ENCODE assay signal across 17 cellular contexts in the genomic region with DNA sequence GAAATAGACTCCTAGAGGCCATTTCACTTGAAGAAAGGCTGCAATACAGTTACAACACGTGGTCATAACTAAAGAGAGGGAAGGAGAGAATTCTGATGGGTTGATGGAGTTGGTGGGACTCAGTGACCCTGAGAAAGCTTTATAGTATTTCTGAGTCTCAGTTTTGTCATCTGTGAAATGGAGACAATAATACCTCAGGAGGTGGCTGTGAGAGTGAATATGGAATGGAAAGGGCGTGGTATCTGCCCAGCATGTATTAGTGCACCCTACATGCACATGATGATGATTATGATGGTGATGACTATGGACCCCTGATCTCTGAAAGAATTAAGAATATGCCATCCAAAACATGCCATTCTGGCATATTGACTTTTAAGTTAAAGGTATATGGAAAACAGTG.
A peak's percentile ranks its signal among the peaks of the same experiment; 100 is the strongest.
DNase-seq lines count a peak whose midpoint lies in the region; ATAC-seq and TF ChIP-seq lines count a peak whose summit lies in the region.
"Had no signal": no experiment of that assay in that cellular context is flagged by ENCODE, and none has a peak within 500 bp of the region (broad histone marks: within the 10 kb centered on the region; RNA-seq: fewer than 3 reads in every experiment).

No MANE protein-coding gene starts in this region.

- intact Hi-C loops in natural killer cell (cut with micrococcal nuclease): no loop called here

- no peak overlapping the region for H3K23ac ChIP-seq in mesendoderm (ENCODE audit: low read length)

- H3K4me2 ChIP-seq in mesendoderm (ENCODE audit: low read length): no peak overlapping the region

- no peak overlapping the region for H2BK5ac ChIP-seq in mesendoderm (ENCODE audit: low read length)

- no peak overlapping the region for H4K5ac ChIP-seq in mesendoderm (ENCODE audit: low read length)

- no peak for DNase-seq in natural killer cell
- DNase-seq in natural killer cell treated with Interleukin-12 subunit alpha and Interleukin-12 subunit beta and Interleukin-15 and Interleukin-18, amount 100 ng/mL, for 72 hours (ENCODE audit: low spot score): no peak
- no peak for DNase-seq in T-cell
- no peak for DNase-seq in mesendoderm
- no peak for DNase-seq in stimulated activated CD4-positive, alpha-beta T cell treated with anti-CD3 and anti-CD28 coated beads, Interleukin-4, amount 100 ng/mL, for 4 hours
- DNase-seq in endothelial cell (ENCODE audit: low spot score): no peak
- DNase-seq: AML-193, C1 segment of cervical spinal cord, EL, GF-D8, MG63, NCI-H1417, NCI-H187, NCI-H446 treated with DMSO at 0.1 percent for 48 hours, NCI-H526 treated with DMSO at 0.1 percent for 48 hours, Right ventricle myocardium superior had no signal

- no peak overlapping the region for H3K4me3 ChIP-seq in mesendoderm (ENCODE audit: low read length)
- H3K4me3 ChIP-seq: MG63 had no signal

- H3K27me3 Mint-ChIP-seq in natural killer cell (ENCODE audit: low read depth in 2 of 2): peaks cover 0 to 6% of the 10 kb centered on the region in 2 donors
- no peaks in the 10 kb centered on the region for H3K27me3 Mint-ChIP-seq in natural killer cell treated with Interleukin-12 subunit alpha and Interleukin-12 subunit beta and Interleukin-15 and Interleukin-18, amount 100 ng/mL, for 72 hours
- H3K27me3 Mint-ChIP-seq in T-cell: no peaks in the 10 kb centered on the region
- peaks cover 3% of the 10 kb centered on the region for H3K27me3 Mint-ChIP-seq in endothelial cell (ENCODE audit: unreplicated experiment)

- peak overlapping the region; percentile 91 for H3K18ac ChIP-seq in mesendoderm (ENCODE audit: low read length)

- H3K36me3 Mint-ChIP-seq in natural killer cell: no peaks in the 10 kb centered on the region
- H3K36me3 Mint-ChIP-seq in natural killer cell treated with Interleukin-12 subunit alpha and Interleukin-12 subunit beta and Interleukin-15 and Interleukin-18, amount 100 ng/mL, for 72 hours: peaks cover 4% of the 10 kb centered on the region
- no peaks in the 10 kb centered on the region for H3K36me3 Mint-ChIP-seq in T-cell
- H3K36me3 Mint-ChIP-seq in endothelial cell (ENCODE audit: low read depth, unreplicated experiment): no peaks in the 10 kb centered on the region

- H3K9me3 Mint-ChIP-seq in natural killer cell (no peaks in the 10 kb centered on the region), T-cell (no peaks in the 10 kb centered on the region), endothelial cell (ENCODE audit: unreplicated experiment) (no peaks in the 10 kb centered on the region)
- no peaks in the 10 kb centered on the region for H3K9me3 Mint-ChIP-seq in natural killer cell treated with Interleukin-12 subunit alpha and Interleukin-12 subunit beta and Interleukin-15 and Interleukin-18, amount 100 ng/mL, for 72 hours

- peaks cover 2% of the 10 kb centered on the region for H3K4me1 ChIP-seq in mesendoderm (ENCODE audit: control insufficient read depth, low read depth, low read length)

- H3K27ac Mint-ChIP-seq in natural killer cell (peak overlapping the region in 1 of 2 donors; percentile 14), T-cell (peak overlapping the region; percentile 19 to 66), endothelial cell (ENCODE audit: unreplicated experiment) (no peak overlapping the region)
- H3K27ac Mint-ChIP-seq in natural killer cell treated with Interleukin-12 subunit alpha and Interleukin-12 subunit beta and Interleukin-15 and Interleukin-18, amount 100 ng/mL, for 72 hours: peak overlapping the region in 1 of 2 donors; percentile 91

- H4K8ac ChIP-seq in mesendoderm (ENCODE audit: low read depth, low read length): no peak overlapping the region

- H2BK120ac ChIP-seq in mesendoderm (ENCODE audit: low read depth, low read length): no peak overlapping the region

- H3K9ac ChIP-seq in mesendoderm (ENCODE audit: low read length): no peak overlapping the region

- no peaks in the 10 kb centered on the region for H3K36me3 ChIP-seq in mesendoderm (ENCODE audit: control insufficient read depth, insufficient read depth, low read length)
- H3K36me3 ChIP-seq: MG63 had no signal

- CTCF ChIA-PET in T-cell (lab: Charles Lee): interaction anchor here in 1 of 2 donors (0.9 kb wide), 1 partner anchor 814 kb away, joined by 3 read pairs; no protein-coding TSS in a partner anchor

- ATAC-seq in natural killer cell (no peak), T-cell (replicated peaks in 1 of 4) (no peak), HG03378 (IDR thresholded peaks at IDR 0.05; ENCODE audit: unreplicated experiment) (no peak)
- no peak for ATAC-seq in natural killer cell treated with Interleukin-12 subunit alpha and Interleukin-12 subunit beta and Interleukin-15 and Interleukin-18, amount 100 ng/mL, for 72 hours

- no peak overlapping the region for H3K4ac ChIP-seq in mesendoderm (ENCODE audit: low read depth, low read length)

- no peak overlapping the region for H2AK5ac ChIP-seq in mesendoderm (ENCODE audit: low read length)

- no CpG with 5 or more reads among the region's 2 CpGs for WGBS in mesendoderm (ENCODE audit: extremely low coverage, insufficient coverage, low lambda C conversion rate)

- POLR2A ChIA-PET in T-cell (lab: Charles Lee): interaction anchor here in 1 of 2 donors (0.6 kb wide), 1 partner anchor 25 kb away, joined by 7 read pairs; no protein-coding TSS in a partner anchor

- no peak overlapping the region for H3K27ac ChIP-seq in mesendoderm (ENCODE audit: low read depth, low read length)

- peaks cover 42 to 49% of the 10 kb centered on the region in 2 donors for H3K4me1 Mint-ChIP-seq in natural killer cell
- H3K4me1 Mint-ChIP-seq in natural killer cell treated with Interleukin-12 subunit alpha and Interleukin-12 subunit beta and Interleukin-15 and Interleukin-18, amount 100 ng/mL, for 72 hours (ENCODE audit: low read depth in 2 of 2): peaks cover 49 to 53% of the 10 kb centered on the region in 2 donors
- peaks cover 67 to 89% (median 71%) of the 10 kb centered on the region in 3 donors for H3K4me1 Mint-ChIP-seq in T-cell
- peaks cover 7% of the 10 kb centered on the region for H3K4me1 Mint-ChIP-seq in endothelial cell (ENCODE audit: unreplicated experiment)

- H3K56ac ChIP-seq in mesendoderm (ENCODE audit: low read length): no peak overlapping the region

- H3K4me3 Mint-ChIP-seq in natural killer cell: peak overlapping the region; percentile 35
- no peak overlapping the region for H3K4me3 Mint-ChIP-seq in natural killer cell treated with Interleukin-12 subunit alpha and Interleukin-12 subunit beta and Interleukin-15 and Interleukin-18, amount 100 ng/mL, for 72 hours
- H3K4me3 Mint-ChIP-seq in T-cell: peak overlapping the region in 1 of 3 donors; percentile 77
- no peak overlapping the region for H3K4me3 Mint-ChIP-seq in endothelial cell (ENCODE audit: unreplicated experiment)

- H3K79me1 ChIP-seq in mesendoderm (ENCODE audit: low read length): no peaks in the 10 kb centered on the region

- H2BK15ac ChIP-seq in mesendoderm (replicated peaks; ENCODE audit: low read depth): no peak overlapping the region

- H3K27me3 ChIP-seq in mesendoderm (ENCODE audit: insufficient read depth, low read length, poor library complexity): no peaks in the 10 kb centered on the region
- H3K27me3 ChIP-seq: MG63 had no signal

- H3K79me2 ChIP-seq in mesendoderm (ENCODE audit: control insufficient read depth, insufficient read depth, low read length): no peaks in the 10 kb centered on the region

- TF ChIP-seq CTCF in natural killer cell (IDR thresholded peaks at IDR 0.05) (no peak), endothelial cell (IDR thresholded peaks at IDR 0.05; ENCODE audit: unreplicated experiment) (no peak)
